In the genomic region with DNA sequence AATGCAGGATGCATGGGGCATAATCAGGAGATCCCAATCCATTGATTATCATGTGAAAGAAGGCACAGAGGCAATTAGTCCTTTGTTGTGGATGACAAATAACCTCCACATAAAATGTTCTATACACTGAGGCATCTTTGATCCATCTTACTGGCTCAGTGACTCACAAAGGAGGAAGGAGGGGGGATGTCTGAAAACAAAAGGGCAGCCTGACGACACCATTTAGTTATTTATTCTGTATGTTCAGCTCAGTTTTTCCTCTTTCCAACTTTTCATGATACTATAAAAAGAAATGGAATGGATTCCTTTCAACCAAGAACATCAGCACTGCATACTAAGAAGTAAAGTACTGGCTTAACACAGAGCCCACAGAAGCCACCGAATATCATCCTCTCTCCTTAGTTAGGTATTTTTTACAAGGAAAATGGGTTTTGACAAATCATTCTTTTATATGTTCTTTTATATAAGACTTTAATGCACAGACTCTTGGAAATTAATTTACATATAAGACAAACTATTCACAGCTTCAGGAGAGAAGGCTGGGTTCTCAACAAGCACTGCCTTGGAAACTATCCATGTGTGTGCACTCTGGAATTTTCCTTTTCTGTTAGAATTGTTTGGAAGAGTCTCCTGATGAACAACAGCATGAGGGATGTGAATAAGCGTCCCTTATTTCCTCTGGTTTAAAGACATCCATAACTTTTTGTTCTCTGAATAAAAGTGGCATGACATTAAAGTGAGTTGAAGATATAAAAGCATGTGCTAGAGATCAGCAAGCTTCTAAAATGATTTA, we compare ENCODE assay signal across 9 cellular contexts.
A peak's percentile ranks its signal among the peaks of the same experiment; 100 is the strongest.
DNase-seq lines count a peak whose midpoint lies in the region; ATAC-seq lines count a peak whose summit lies in the region.
"Had no signal": no experiment of that assay in that cellular context is flagged by ENCODE, and none has a peak within 500 bp of the region (broad histone marks: within the 10 kb centered on the region; RNA-seq: fewer than 3 reads in every experiment).

No MANE protein-coding gene starts in this region.

- peak; percentile 68 to 81 for ATAC-seq in activated T-cell treated with anti-CD3 and anti-CD28 coated beads, Interleukin-2, amount 50 U/mL, for 72 hours (replicated peaks in 1 of 2)
- ATAC-seq in HG02763 (IDR thresholded peaks at IDR 0.05; ENCODE audit: unreplicated experiment), result no peak
- ATAC-seq in HG03460 (IDR thresholded peaks at IDR 0.05; ENCODE audit: unreplicated experiment), result no peak

- no peaks in the 10 kb centered on the region for H3K36me3 Mint-ChIP-seq in activated T-cell treated with anti-CD3 and anti-CD28 coated beads, Interleukin-2, amount 50 U/mL, for 72 hours (ENCODE audit: insufficient read depth in 2 of 2)
- H3K36me3 Mint-ChIP-seq in activated naive CD8-positive, alpha-beta T cell, result no peaks in the 10 kb centered on the region

- H3K27ac Mint-ChIP-seq in activated T-cell treated with anti-CD3 and anti-CD28 coated beads, Interleukin-2, amount 50 U/mL, for 72 hours, result peak overlapping the region; percentile 72
- H3K27ac Mint-ChIP-seq in activated naive CD8-positive, alpha-beta T cell, result peak overlapping the region; percentile 38

- H3K27me3 Mint-ChIP-seq in activated T-cell treated with anti-CD3 and anti-CD28 coated beads, Interleukin-2, amount 50 U/mL, for 72 hours (ENCODE audit: low read depth), result no peaks in the 10 kb centered on the region
- no peaks in the 10 kb centered on the region for H3K27me3 Mint-ChIP-seq in activated naive CD8-positive, alpha-beta T cell

- H3K9me3 Mint-ChIP-seq in activated T-cell treated with anti-CD3 and anti-CD28 coated beads, Interleukin-2, amount 50 U/mL, for 72 hours, result no peaks in the 10 kb centered on the region
- H3K9me3 Mint-ChIP-seq in activated naive CD8-positive, alpha-beta T cell (ENCODE audit: low read depth), result no peaks in the 10 kb centered on the region

- H3K4me3 Mint-ChIP-seq in activated T-cell treated with anti-CD3 and anti-CD28 coated beads, Interleukin-2, amount 50 U/mL, for 72 hours, result peak overlapping the region; percentile 3 to 61
- H3K4me3 Mint-ChIP-seq in activated naive CD8-positive, alpha-beta T cell, result no peak overlapping the region

- DNase-seq in activated T-cell treated with anti-CD3 and anti-CD28 coated beads, Interleukin-2, amount 50 U/mL, for 72 hours, result peak in 1 of 2 donors; percentile 29
- DNase-seq in activated T-cell treated with anti-CD3 and anti-CD28 coated beads, Interleukin-2, amount 50 U/mL, for 48 hours, result no peak
- DNase-seq in glomerular endothelial cell (ENCODE audit: extremely low read depth, low read depth, low spot score) (peak; percentile 37), stromal cell of bone marrow (ENCODE audit: low read depth) (peak; percentile 41), NCI-H1930 (lab: John Stamatoyannopoulos, UW) (no peak)
- DNase-seq: RPMI8226 had no signal

- H3K4me1 Mint-ChIP-seq in activated T-cell treated with anti-CD3 and anti-CD28 coated beads, Interleukin-2, amount 50 U/mL, for 72 hours (ENCODE audit: low read depth), result peaks cover 67% of the 10 kb centered on the region
- peaks cover 31% of the 10 kb centered on the region for H3K4me1 Mint-ChIP-seq in activated naive CD8-positive, alpha-beta T cell (ENCODE audit: low read depth)

Comparison
In these comparisons a context has a peak if more than half of its experiments do, and no peak if none do; other contexts are left out.
1. ATAC-seq: peak in activated T-cell treated with anti-CD3 and anti-CD28 coated beads, Interleukin-2, amount 50 U/mL, for 72 hours (2 of 2); none in HG02763 (single experiment) and HG03460 (single experiment).
2. DNase-seq: peak in glomerular endothelial cell (single experiment) and stromal cell of bone marrow (single experiment); none in activated T-cell treated with anti-CD3 and anti-CD28 coated beads, Interleukin-2, amount 50 U/mL, for 48 hours (0 of 2) and NCI-H1930 (0 of 2).